Comparison of ENCODE assay signal across 9 cellular contexts in genomic region chr2:127408807-127409099, GRCh38. TPM values are rescaled to one million over a fixed set of nuclear protein-coding genes. Genes with fewer than 3 reads are reported as not detected.
DNase-seq lines count a peak whose midpoint lies in the region; ATAC-seq and TF ChIP-seq lines count a peak whose summit lies in the region.
"Had no signal": no experiment of that assay in that cellular context is flagged by ENCODE, and none has a peak within 500 bp of the region (broad histone marks: within the 10 kb centered on the region; RNA-seq: fewer than 3 reads in every experiment).

No MANE protein-coding gene starts in this region.

- DNase-seq in cardiac muscle cell (ENCODE audit: low read depth in 1 of 2, low spot score in 1 of 2) (no peak), Right ventricle myocardium superior (no peak), body of pancreas (no peak), mesothelial cell of epicardium (ENCODE audit: low spot score in 2 of 2, unreplicated experiment in 2 of 2) (no peak), uterus (no peak), NCI-H1694 (lab: John Stamatoyannopoulos, UW) (no peak)

- intact Hi-C loops in Right ventricle myocardium superior (cut with DNase I) (no loop called here), body of pancreas (cut with DNase I) (no loop called here), uterus (cut with DNase I; ENCODE audit: low total_unique reads) (no loop called here)

- H3K36me3 ChIP-seq in cardiac muscle cell (no peaks in the 10 kb centered on the region), body of pancreas (replicated peaks in 1 of 2; ENCODE audit: insufficient read depth in 1 of 2, low read depth in 2 of 2) (no peaks in the 10 kb centered on the region), uterus (no peaks in the 10 kb centered on the region)

- H3K27ac ChIP-seq in cardiac muscle cell: no peak overlapping the region
- H3K27ac ChIP-seq in body of pancreas: peak overlapping the region; percentile 82 to 90 (median 88)
- H3K27ac ChIP-seq in uterus: peak overlapping the region; percentile 97 to 98

- ATAC-seq in Right ventricle myocardium superior (ENCODE audit: poor library complexity): no peak
- no peak for ATAC-seq in body of pancreas
- ATAC-seq in GM21423 (IDR thresholded peaks at IDR 0.05; ENCODE audit: unreplicated experiment): no peak
- no peak for ATAC-seq in GM19023 (IDR thresholded peaks at IDR 0.05; ENCODE audit: unreplicated experiment)

- no peaks in the 10 kb centered on the region for H3K27me3 Mint-ChIP-seq in mesothelial cell of epicardium (ENCODE audit: low read depth)

- H3K27ac Mint-ChIP-seq in mesothelial cell of epicardium: peak overlapping the region; percentile 92

- TF ChIP-seq POLR2A in body of pancreas (IDR thresholded peaks at IDR 0.05): no peak
- TF ChIP-seq POLR2A in uterus (IDR thresholded peaks at IDR 0.05): no peak

- no peaks in the 10 kb centered on the region for H3K36me3 Mint-ChIP-seq in mesothelial cell of epicardium

- peaks cover 39% of the 10 kb centered on the region for H3K4me1 Mint-ChIP-seq in mesothelial cell of epicardium

- TF ChIP-seq CTCF in cardiac muscle cell (IDR thresholded peaks at IDR 0.05; ENCODE audit: low read depth, low read length) (no peak), body of pancreas (IDR thresholded peaks at IDR 0.05) (no peak), mesothelial cell of epicardium (IDR thresholded peaks at IDR 0.05; ENCODE audit: unreplicated experiment) (no peak), uterus (IDR thresholded peaks at IDR 0.05) (no peak)

- peak overlapping the region; percentile 53 for H3K4me3 Mint-ChIP-seq in mesothelial cell of epicardium

- H3K9me3 Mint-ChIP-seq in mesothelial cell of epicardium: peaks cover 14% of the 10 kb centered on the region

- H3K27me3 ChIP-seq in cardiac muscle cell: no peaks in the 10 kb centered on the region
- no peaks in the 10 kb centered on the region for H3K27me3 ChIP-seq in body of pancreas
- H3K27me3 ChIP-seq in uterus: no peaks in the 10 kb centered on the region

- H3K9me3 ChIP-seq in cardiac muscle cell (ENCODE audit: low read depth) (no peaks in the 10 kb centered on the region), body of pancreas (no peaks in the 10 kb centered on the region), uterus (no peaks in the 10 kb centered on the region)

- H3K4me1 ChIP-seq in cardiac muscle cell (ENCODE audit: low read depth) (no peaks in the 10 kb centered on the region), body of pancreas (peaks cover 23% of the 10 kb centered on the region), uterus (peaks cover 0 to 5% of the 10 kb centered on the region in 2 donors)

- WGBS in body of pancreas, 2 donors: 81 to 86% methylated on average over 10 of the region's 10 CpGs

- H3K4me3 ChIP-seq in cardiac muscle cell: peak overlapping the region; percentile 49
- H3K4me3 ChIP-seq in body of pancreas: no peak overlapping the region
- H3K4me3 ChIP-seq in uterus: peak overlapping the region in 1 of 2 donors; percentile 50

RNA-seq across cellular contexts. Expression of gene PROC, which starts 9.5 kb away (rescaled TPM):
- total RNA-seq in cardiac muscle cell (not detected in 2 replicates), Right ventricle myocardium superior (not detected), body of pancreas (under 1 TPM in 1 of 2 donors, not detected in 1; 0.26 TPM), mesothelial cell of epicardium (0.24 to 0.25 TPM (median 0.25 TPM) in 3 replicates), uterus (under 1 TPM in 1 of 4 donors, not detected in 3; 0.21 TPM)
- not detected in 2 replicates for polyA plus RNA-seq in cardiac muscle cell
- total RNA-seq: bronchial epithelial cell had no signal

RNA-seq across cellular contexts. Expression of gene MAP3K2, which starts 21.0 kb away (rescaled TPM):
- total RNA-seq in cardiac muscle cell (23.9 and 36.6 TPM in 2 replicates), Right ventricle myocardium superior (22.5 TPM), body of pancreas (10 to 100 TPM; 27.8 to 35.3 TPM), mesothelial cell of epicardium (47.6 to 48.1 TPM (median 47.9 TPM) in 3 replicates), uterus (10 to 100 TPM; 25.9 to 98.4 (median 75.0) TPM)
- 40.2 and 56.9 TPM in 2 replicates for polyA plus RNA-seq in cardiac muscle cell
